9 cellular contexts compared by ENCODE assay signal in genomic region chr10:132066186-132066585, GRCh38. TPM values are rescaled to one million over a fixed set of nuclear protein-coding genes. Genes with fewer than 3 reads are reported as not detected.
A peak's percentile ranks its signal among the peaks of the same experiment; 100 is the strongest.
DNase-seq lines count a peak whose midpoint lies in the region; ATAC-seq, FAIRE-seq and TF ChIP-seq lines count a peak whose summit lies in the region.
"Had no signal": no experiment of that assay in that cellular context is flagged by ENCODE, and none has a peak within 500 bp of the region (broad histone marks: within the 10 kb centered on the region; RNA-seq: fewer than 3 reads in every experiment).

No MANE protein-coding gene starts in this region.

- H3K4me3 Mint-ChIP-seq in HFFc6: peak overlapping the region; percentile 91
- H3K4me3 Mint-ChIP-seq in stimulated activated memory B cell treated with anti-CD40 and anti-IgM and Interleukin-4, amounts not matched to agents 10 μg/mL and 1 μg/mL and 100 μg/mL, for 72 hours: peak overlapping the region; percentile 58
- no peak overlapping the region for H3K4me3 Mint-ChIP-seq in activated T-helper 2 cell treated with anti-CD3 and anti-CD28 coated beads, Interferon-gamma antibody, Interleukin-2, Interleukin-4, amounts not matched to agents 10 μg/mL and 5 μg/mL and 100 μg/mL, durations not matched to agents 14 hours and 24 hours and 36 hours (ENCODE audit: low read depth)

- peak overlapping the region; percentile 31 to 63 (median 59) for H3K4me3 ChIP-seq in keratinocyte (ENCODE audit: control insufficient read depth in 2 of 3, extremely low read depth in 1 of 3, insufficient read depth in 2 of 3, low read depth in 1 of 3, low read length in 3 of 3)

- no peaks in the 10 kb centered on the region for H3K36me3 ChIP-seq in keratinocyte (ENCODE audit: control insufficient read depth in 2 of 2, extremely low read depth in 1 of 2, insufficient read depth in 2 of 2, low read length in 2 of 2)

- no peak for ATAC-seq in stimulated activated memory B cell treated with anti-CD40 and anti-IgM and Interleukin-4, amounts not matched to agents 10 μg/mL and 1 μg/mL and 100 μg/mL, for 72 hours
- no peak for ATAC-seq in HG02852 (IDR thresholded peaks at IDR 0.05; ENCODE audit: unreplicated experiment)

- no peaks in the 10 kb centered on the region for H3K9me3 Mint-ChIP-seq in HFFc6
- peaks cover 3% of the 10 kb centered on the region for H3K9me3 Mint-ChIP-seq in stimulated activated memory B cell treated with anti-CD40 and anti-IgM and Interleukin-4, amounts not matched to agents 10 μg/mL and 1 μg/mL and 100 μg/mL, for 72 hours
- no peaks in the 10 kb centered on the region for H3K9me3 Mint-ChIP-seq in activated T-helper 2 cell treated with anti-CD3 and anti-CD28 coated beads, Interferon-gamma antibody, Interleukin-2, Interleukin-4, amounts not matched to agents 10 μg/mL and 5 μg/mL and 100 μg/mL, durations not matched to agents 14 hours and 24 hours and 36 hours

- intact Hi-C loops in activated T-helper 2 cell treated with anti-CD3 and anti-CD28 coated beads, Interferon-gamma antibody, Interleukin-2, Interleukin-4, amounts not matched to agents 10 μg/mL and 5 μg/mL and 100 μg/mL, durations not matched to agents 14 hours and 24 hours and 36 hours (cut with micrococcal nuclease): no loop called here

- DNase-seq in HFFc6: peak; percentile 4
- no peak for DNase-seq in keratinocyte (ENCODE audit: low read depth, low spot score)
- DNase-seq in stimulated activated CD4-positive, alpha-beta T cell treated with anti-CD3 and anti-CD28 coated beads, Interleukin-4, amount 100 ng/mL, for 4 hours: no peak
- no peak for DNase-seq in activated T-helper 2 cell treated with anti-CD3 and anti-CD28 coated beads, Interferon-gamma antibody, Interleukin-2, Interleukin-4, amounts not matched to agents 10 μg/mL and 5 μg/mL and 100 μg/mL, durations not matched to agents 14 hours and 24 hours and 36 hours (ENCODE audit: low spot score)
- DNase-seq in NCI-H510A treated with DMSO at 0.1 percent for 48 hours (lab: John Stamatoyannopoulos, UW): no peak
- DNase-seq: NCI-H1105 treated with DMSO at 0.1 percent for 48 hours had no signal

- dilution Hi-C loops in keratinocyte (cut with MboI; ENCODE audit: extremely low pct_ligation_motif_present, low sequenced_read_pairs): no loop called here

- H3K36me3 Mint-ChIP-seq in HFFc6 (ENCODE audit: low read depth): no peaks in the 10 kb centered on the region
- H3K36me3 Mint-ChIP-seq in stimulated activated memory B cell treated with anti-CD40 and anti-IgM and Interleukin-4, amounts not matched to agents 10 μg/mL and 1 μg/mL and 100 μg/mL, for 72 hours: no peaks in the 10 kb centered on the region
- H3K36me3 Mint-ChIP-seq in activated T-helper 2 cell treated with anti-CD3 and anti-CD28 coated beads, Interferon-gamma antibody, Interleukin-2, Interleukin-4, amounts not matched to agents 10 μg/mL and 5 μg/mL and 100 μg/mL, durations not matched to agents 14 hours and 24 hours and 36 hours (ENCODE audit: low read depth): no peaks in the 10 kb centered on the region

- H3K9me1 ChIP-seq in keratinocyte (ENCODE audit: control insufficient read depth, extremely low read depth, insufficient read depth, low read length): no peaks in the 10 kb centered on the region

- no peak for FAIRE-seq in keratinocyte (lab: Jason Lieb, UNC)

- TF ChIP-seq CTCF in HFFc6 (IDR thresholded peaks at IDR 0.05) (no peak), keratinocyte (optimal IDR thresholded peaks at IDR 0.05 in 1 of 3, IDR thresholded peaks at IDR 0.05 in 1 of 3, conservative IDR thresholded peaks at IDR 0.05 in 1 of 3; ENCODE audit: extremely low read depth in 1 of 3, insufficient read depth in 2 of 3, low read length in 3 of 3) (no peak)

- H3K4me1 ChIP-seq in keratinocyte (ENCODE audit: control insufficient read depth, extremely low read depth, insufficient read depth, low read length): peaks cover 8% of the 10 kb centered on the region

- peaks cover 2% of the 10 kb centered on the region for H3K9me3 ChIP-seq in keratinocyte (ENCODE audit: control insufficient read depth, low read depth, low read length)

- peaks cover 26% of the 10 kb centered on the region for H3K4me1 Mint-ChIP-seq in HFFc6 (ENCODE audit: low read depth)
- peaks cover 8% of the 10 kb centered on the region for H3K4me1 Mint-ChIP-seq in stimulated activated memory B cell treated with anti-CD40 and anti-IgM and Interleukin-4, amounts not matched to agents 10 μg/mL and 1 μg/mL and 100 μg/mL, for 72 hours
- peaks cover 2% of the 10 kb centered on the region for H3K4me1 Mint-ChIP-seq in activated T-helper 2 cell treated with anti-CD3 and anti-CD28 coated beads, Interferon-gamma antibody, Interleukin-2, Interleukin-4, amounts not matched to agents 10 μg/mL and 5 μg/mL and 100 μg/mL, durations not matched to agents 14 hours and 24 hours and 36 hours (ENCODE audit: low read depth)

- peak overlapping the region; percentile 79 for H3K27ac Mint-ChIP-seq in HFFc6
- no peak overlapping the region for H3K27ac Mint-ChIP-seq in stimulated activated memory B cell treated with anti-CD40 and anti-IgM and Interleukin-4, amounts not matched to agents 10 μg/mL and 1 μg/mL and 100 μg/mL, for 72 hours
- no peak overlapping the region for H3K27ac Mint-ChIP-seq in activated T-helper 2 cell treated with anti-CD3 and anti-CD28 coated beads, Interferon-gamma antibody, Interleukin-2, Interleukin-4, amounts not matched to agents 10 μg/mL and 5 μg/mL and 100 μg/mL, durations not matched to agents 14 hours and 24 hours and 36 hours

- no peak overlapping the region for H3K9ac ChIP-seq in keratinocyte (ENCODE audit: control insufficient read depth, extremely low read depth, insufficient read depth, low read length)

- H3K27me3 Mint-ChIP-seq in HFFc6 (ENCODE audit: insufficient read depth): peaks cover 23% of the 10 kb centered on the region
- H3K27me3 Mint-ChIP-seq in stimulated activated memory B cell treated with anti-CD40 and anti-IgM and Interleukin-4, amounts not matched to agents 10 μg/mL and 1 μg/mL and 100 μg/mL, for 72 hours: peaks cover 47% of the 10 kb centered on the region
- H3K27me3 Mint-ChIP-seq in activated T-helper 2 cell treated with anti-CD3 and anti-CD28 coated beads, Interferon-gamma antibody, Interleukin-2, Interleukin-4, amounts not matched to agents 10 μg/mL and 5 μg/mL and 100 μg/mL, durations not matched to agents 14 hours and 24 hours and 36 hours (ENCODE audit: low read depth): peaks cover 5% of the 10 kb centered on the region

- H2AFZ ChIP-seq in keratinocyte (ENCODE audit: control insufficient read depth, low read length): peak overlapping the region; percentile 76

- H3K27ac ChIP-seq in angular gyrus (ENCODE audit: low read depth, low read length) (peak overlapping the region; percentile 88), keratinocyte (ENCODE audit: control insufficient read depth, insufficient read depth, low read length) (no peak overlapping the region)

- no peaks in the 10 kb centered on the region for H3K79me2 ChIP-seq in keratinocyte (ENCODE audit: control insufficient read depth, insufficient read depth, low read length)

- H3K4me2 ChIP-seq in keratinocyte (ENCODE audit: control insufficient read depth, extremely low read depth, insufficient read depth, low read depth, low read length): peak overlapping the region; percentile 92

- no peaks in the 10 kb centered on the region for H4K20me1 ChIP-seq in keratinocyte (ENCODE audit: control insufficient read depth, extremely low read depth, insufficient read depth, low read length)

- peaks cover 3% of the 10 kb centered on the region for H3K27me3 ChIP-seq in keratinocyte (ENCODE audit: control insufficient read depth, extremely low read depth, insufficient read depth, low read length)

RNA-seq across cellular contexts. Expression of gene JAKMIP3, which starts 0.4 kb away (rescaled TPM):
- total RNA-seq in HFFc6 (2021; fragmentation: NEBNext Ultra II Directional; extraction: Animal tissue kit (Norgen Biotek cat#: 25700)): under 1 TPM; 0.05 to 0.19 (median 0.13) TPM
- 0.02 to 0.06 TPM (median 0.05 TPM) in 3 replicates for polyA plus RNA-seq in keratinocyte
- polyA plus RNA-seq in keratinocyte (2011; ENCODE audit: low read depth): 0.09 TPM
- 0.03 and 0.06 TPM in 2 replicates for polyA plus RNA-seq in keratinocyte (2011; cell fraction: cytosol; rRNA removed)
- 0.46 and 0.56 TPM in 2 replicates for polyA plus RNA-seq in keratinocyte (2011; cell fraction: nucleus; rRNA removed)
- polyA plus RNA-seq in keratinocyte (2012; ENCODE audit: low replicate concordance): 0.03 TPM in 1 of 2 replicates, not detected in the other
- 0.10 TPM in 1 of 3 replicates, not detected in the others for polyA minus RNA-seq in keratinocyte
- not detected for polyA minus RNA-seq in keratinocyte (2011; cell fraction: cytosol; rRNA and poly(A)+ RNA removed)
- polyA minus RNA-seq in keratinocyte (2011; cell fraction: nucleus; rRNA and poly(A)+ RNA removed): 0.16 TPM in 1 of 2 replicates, not detected in the other
- total RNA-seq in activated T-helper 2 cell treated with anti-CD3 and anti-CD28 coated beads, Interferon-gamma antibody, Interleukin-2, Interleukin-4, amounts not matched to agents 10 μg/mL and 5 μg/mL and 100 μg/mL, durations not matched to agents 14 hours and 24 hours and 36 hours: 1.3 TPM in 2 replicates
